8 cellular contexts compared by ENCODE assay signal in the genomic region with DNA sequence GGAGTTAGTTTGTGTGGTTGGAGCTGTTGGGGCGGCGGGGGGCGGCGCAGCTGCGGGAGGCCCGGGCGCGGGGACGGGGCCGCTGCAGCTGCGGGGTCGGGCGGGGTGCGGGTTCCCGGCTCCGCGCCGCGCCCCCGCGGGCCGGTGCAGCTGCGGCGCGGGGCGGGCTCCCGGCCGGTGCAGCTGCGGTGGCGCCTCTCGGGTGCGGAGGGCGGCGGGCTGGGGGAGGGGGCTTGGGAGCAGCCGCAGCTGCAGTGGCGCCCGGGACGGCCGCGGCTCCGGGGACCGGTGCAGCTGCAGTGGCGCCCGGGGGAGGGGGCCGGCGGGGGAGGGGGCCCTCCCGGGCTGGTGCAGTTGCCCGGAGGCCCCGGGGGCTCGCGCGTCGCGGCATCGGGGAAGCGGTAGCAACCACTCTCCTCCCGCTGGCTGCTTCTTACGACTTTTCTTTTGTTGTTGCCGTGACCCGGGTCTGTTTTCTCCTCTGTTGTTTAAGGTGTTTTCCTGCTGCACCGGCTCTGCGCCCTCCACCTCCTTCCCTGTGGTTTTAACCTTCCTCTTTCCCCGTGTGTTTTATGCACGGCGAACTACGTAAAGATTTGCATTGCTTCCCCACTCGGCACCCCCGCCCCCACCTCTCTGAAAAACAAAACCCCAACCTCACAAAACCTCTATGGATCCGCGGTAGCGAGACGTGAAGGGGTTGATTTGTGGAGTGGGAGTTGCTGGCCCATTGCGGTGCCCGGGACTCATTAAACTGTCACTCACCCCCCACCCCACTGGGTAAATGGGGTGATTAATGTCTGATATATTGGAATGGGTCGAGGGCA. TPM values are rescaled to one million over a fixed set of nuclear protein-coding genes. Genes with fewer than 3 reads are reported as not detected.
DNase-seq lines count a peak whose midpoint lies in the region; ATAC-seq, FAIRE-seq and TF ChIP-seq lines count a peak whose summit lies in the region.

No MANE protein-coding gene starts in this region.

- H3K9me3 ChIP-seq in CD8-positive, alpha-beta T cell (ENCODE audit: low read length): no peaks in the 10 kb centered on the region
- H3K9me3 ChIP-seq in T-helper 17 cell (ENCODE audit: control insufficient read depth, low read length, poor library complexity, severe bottlenecking) (no peaks in the 10 kb centered on the region), breast epithelium (no peaks in the 10 kb centered on the region), kidney (ENCODE audit: control insufficient read depth in 1 of 2, low read length in 2 of 2) (no peaks in the 10 kb centered on the region)

- peak overlapping the region; percentile 81 for H3K27ac ChIP-seq in CD8-positive, alpha-beta T cell (ENCODE audit: low read depth, low read length)
- H3K27ac ChIP-seq in breast epithelium: peak overlapping the region; percentile 74 to 99
- H3K27ac ChIP-seq in kidney (ENCODE audit: low read depth in 2 of 2, low read length in 2 of 2): peak overlapping the region; percentile 68 to 78

- H3K4me3 Mint-ChIP-seq in CD8-positive, alpha-beta T cell: no peak overlapping the region
- H3K4me3 Mint-ChIP-seq in T-helper 17 cell: peak overlapping the region; percentile 98

- no peaks in the 10 kb centered on the region for H3K9me3 Mint-ChIP-seq in CD8-positive, alpha-beta T cell

- peak overlapping the region; percentile 96 for H3K4me3 ChIP-seq in CD8-positive, alpha-beta T cell (ENCODE audit: low read depth, low read length)
- H3K4me3 ChIP-seq in breast epithelium (peak overlapping the region; percentile 81 to 95 (median 93)), kidney (ENCODE audit: low read length in 2 of 2) (peak overlapping the region; percentile 58 to 84)

- no peak for FAIRE-seq in kidney (lab: Jason Lieb, UNC)

- POLR2A ChIA-PET in CD8-positive, alpha-beta T cell (lab: Charles Lee): interaction anchor here (1.0 to 4.9 kb wide), 5 partner anchors 12 to 795 kb away, joined by 3 to 96 read pairs (median 6); partner anchors contain the start of gene CEP170

- no peak overlapping the region for H3K27ac Mint-ChIP-seq in CD8-positive, alpha-beta T cell
- no peak overlapping the region for H3K27ac Mint-ChIP-seq in T-helper 17 cell

- no peaks in the 10 kb centered on the region for H3K36me3 ChIP-seq in CD8-positive, alpha-beta T cell (ENCODE audit: insufficient read depth, low read length)
- H3K36me3 ChIP-seq in breast epithelium (peaks cover under 1% of the 10 kb centered on the region), kidney (ENCODE audit: control insufficient read depth in 1 of 2, insufficient read depth in 2 of 2, low read length in 2 of 2) (peaks cover 6 to 8% of the 10 kb centered on the region in 2 donors)

- TF ChIP-seq POLR2A in breast epithelium (IDR thresholded peaks at IDR 0.05): no peak

- CTCF ChIA-PET in CD8-positive, alpha-beta T cell (lab: Charles Lee): interaction anchor here (1.1 to 1.3 kb wide), 3 partner anchors 11 to 250 kb away, joined by 3 read pairs; no protein-coding TSS in a partner anchor

- intact Hi-C loops in CD8-positive, alpha-beta T cell (cut with DNase I, micrococcal nuclease): loop anchor here (1.0 to 10.0 kb wide), 7 partner anchors 67 to 795 kb away; partner anchors contain the start of genes ADSS2 (in 1 of the 2), CEP170 (in 1 of the 2), COX20 (in 1 of the 2) and DESI2 (in 1 of the 2)
- intact Hi-C loops in breast epithelium (cut with DNase I; ENCODE audit: low total_unique reads) (no loop called here), kidney (cut with DNase I) (no loop called here)

- peak; percentile 1 for ATAC-seq in CD8-positive, alpha-beta T cell
- peak; percentile 7 for ATAC-seq in T-helper 17 cell
- no peak for ATAC-seq in HG02840 (IDR thresholded peaks at IDR 0.05; ENCODE audit: low FRiP score, unreplicated experiment)

- DNase-seq in CD8-positive, alpha-beta T cell: peak; percentile 29 to 82 (median 51)
- DNase-seq in HuH-7 (ENCODE audit: low spot score): peak; percentile 51
- peak; percentile 34 to 57 (median 48) for DNase-seq in T-helper 17 cell
- DNase-seq in breast epithelium (ENCODE audit: low spot score in 2 of 2): no peak
- DNase-seq in kidney: peak; percentile 83
- peak; percentile 39 to 49 for DNase-seq in stimulated activated CD4-positive, alpha-beta T cell treated with anti-CD3 and anti-CD28 coated beads, Interleukin-2, amount 100 ng/mL, for 24 hours
- DNase-seq in mucosa of gallbladder (ENCODE audit: low spot score): no peak

- H3K4me1 Mint-ChIP-seq in CD8-positive, alpha-beta T cell (ENCODE audit: low read depth): peaks cover 26% of the 10 kb centered on the region
- peaks cover 24% of the 10 kb centered on the region for H3K4me1 Mint-ChIP-seq in T-helper 17 cell

- H3K27me3 Mint-ChIP-seq in CD8-positive, alpha-beta T cell (ENCODE audit: low read depth): no peaks in the 10 kb centered on the region
- H3K27me3 Mint-ChIP-seq in T-helper 17 cell: peaks cover 4% of the 10 kb centered on the region

- peaks cover 11% of the 10 kb centered on the region for H3K36me3 Mint-ChIP-seq in CD8-positive, alpha-beta T cell
- H3K36me3 Mint-ChIP-seq in T-helper 17 cell (ENCODE audit: low read depth): peaks cover 4% of the 10 kb centered on the region

- peaks cover 51% of the 10 kb centered on the region for H3K4me1 ChIP-seq in CD8-positive, alpha-beta T cell (ENCODE audit: insufficient read depth, low read length)
- H3K4me1 ChIP-seq in breast epithelium: no peaks in the 10 kb centered on the region
- H3K4me1 ChIP-seq in kidney (ENCODE audit: control insufficient read depth in 1 of 2, insufficient read depth in 1 of 2, low read depth in 1 of 2, low read length in 2 of 2): peaks cover 3 to 11% of the 10 kb centered on the region in 2 donors

- no peak for TF ChIP-seq CTCF in CD8-positive, alpha-beta T cell (IDR thresholded peaks at IDR 0.05)
- TF ChIP-seq CTCF in breast epithelium (IDR thresholded peaks at IDR 0.05) (no peak), kidney (IDR thresholded peaks at IDR 0.05; ENCODE audit: borderline replicate concordance, extremely low read depth, insufficient read depth) (no peak)

- H3K27me3 ChIP-seq in CD8-positive, alpha-beta T cell (ENCODE audit: insufficient read depth, low read length): no peaks in the 10 kb centered on the region
- no peaks in the 10 kb centered on the region for H3K27me3 ChIP-seq in breast epithelium

- H3K9ac ChIP-seq in kidney (ENCODE audit: low read length in 2 of 2): peak overlapping the region; percentile 37 to 76

RNA-seq across cellular contexts. Expression of gene ZBTB18, which starts 1.7 kb away (rescaled TPM):
- 10 to 100 TPM; 68.8 to 69.2 TPM for total RNA-seq in CD8-positive, alpha-beta T cell
- 10 to 100 TPM; 26.3 to 29.1 TPM for total RNA-seq in T-helper 17 cell
- total RNA-seq in breast epithelium: 10 to 100 TPM; 10.1 to 19.7 (median 16.7) TPM
- total RNA-seq in kidney: 19.8 TPM
- 9.0 TPM for polyA plus RNA-seq in kidney (ENCODE audit: insufficient read depth, low read depth, low replicate concordance)
- total RNA-seq in mucosa of gallbladder: 27.6 TPM

Comparison
In these comparisons a context has a peak if more than half of its experiments do, and no peak if none do; other contexts are left out.
1. DNase-seq: peak in CD8-positive, alpha-beta T cell (7 of 7), HuH-7 (single experiment), T-helper 17 cell (3 of 3), kidney (single experiment) and stimulated activated CD4-positive, alpha-beta T cell treated with anti-CD3 and anti-CD28 coated beads, Interleukin-2, amount 100 ng/mL, for 24 hours (2 of 2); none in breast epithelium (0 of 2) and mucosa of gallbladder (single experiment).
2. intact Hi-C loops: an anchor here in CD8-positive, alpha-beta T cell (1.0 to 10.0 kb wide); none called in breast epithelium and kidney.
3. Peak in every context shown above with its lines, with median percentiles within 50 percentile points of each other: H3K27ac ChIP-seq and H3K4me3 ChIP-seq.